1 cellular context compared by ENCODE assay signal in genomic region chr14:39361556-39361955, GRCh38.
TF ChIP-seq lines count a peak whose summit lies in the region.

No MANE protein-coding gene starts in this region.

TF ChIP-seq in HepG2, 621 proteins besides CTCF, POLR2A, EP300 and RAD21 (continued from another document):
- 0 out of 2 replicates have a peak, but pooled peaks have one; percentile 22 for TF ChIP-seq GMEB1 (CRISPR knock-in tag; IDR thresholded peaks at IDR 0.05; ENCODE audit: borderline replicate concordance)
